Comparison of ENCODE assay signal across 8 cellular contexts in the genomic region with DNA sequence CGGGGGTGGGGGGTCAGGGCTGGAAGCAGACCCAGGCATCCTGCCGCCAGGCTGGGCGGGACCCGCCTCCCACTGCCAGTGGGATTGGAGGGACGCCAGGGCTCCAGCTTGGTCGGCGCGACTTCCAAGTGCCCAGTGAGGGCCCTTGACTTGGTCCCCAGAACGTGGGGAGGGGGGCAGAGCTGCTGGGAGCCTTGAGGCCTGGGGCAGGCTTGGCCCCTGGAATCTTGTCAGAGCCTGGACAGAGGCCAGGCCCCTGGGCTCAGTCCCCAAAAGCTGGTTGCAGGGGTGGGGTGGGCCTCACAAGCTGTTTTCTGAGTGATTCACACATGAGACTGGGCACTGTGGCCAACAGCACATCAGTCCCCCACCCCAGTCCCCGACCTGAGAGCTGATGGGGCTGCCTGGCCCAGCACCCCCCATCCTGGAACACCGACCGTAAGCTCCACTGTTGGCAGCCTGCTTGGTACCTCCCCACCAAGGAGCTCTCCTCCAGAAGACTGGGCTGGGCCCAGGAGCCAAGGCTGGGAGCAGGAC. TPM values are rescaled to one million over a fixed set of nuclear protein-coding genes. Genes with fewer than 3 reads are reported as not detected.
A peak's percentile ranks its signal among the peaks of the same experiment; 100 is the strongest.
DNase-seq lines count a peak whose midpoint lies in the region; ATAC-seq and TF ChIP-seq lines count a peak whose summit lies in the region.

No MANE protein-coding gene starts in this region.

- H3K9me3 Mint-ChIP-seq in activated T-cell treated with anti-CD3 and anti-CD28 coated beads, Interleukin-2, amount 50 U/mL, for 72 hours = no peaks in the 10 kb centered on the region

- ATAC-seq in activated T-cell treated with anti-CD3 and anti-CD28 coated beads, Interleukin-2, amount 50 U/mL, for 72 hours (replicated peaks in 1 of 2) = no peak
- peak; percentile 19; the same call in 1 of the 2 replicates for ATAC-seq in Panc1
- ATAC-seq in omental fat pad (ENCODE audit: low FRiP score) = no peak
- no peak for ATAC-seq in GM21390 (IDR thresholded peaks at IDR 0.05; ENCODE audit: unreplicated experiment)

- H3K27me3 ChIP-seq in Panc1 (ENCODE audit: control insufficient read depth, insufficient read depth, low read length) (no peaks in the 10 kb centered on the region), esophagus muscularis mucosa (peaks cover 0 to 60% (median 14%) of the 10 kb centered on the region in 4 donors), thyroid gland (no peaks in the 10 kb centered on the region)

- peak overlapping the region; percentile 17 to 31 for H3K4me3 ChIP-seq in Panc1 (ENCODE audit: low read depth in 2 of 2, low read length in 2 of 2)
- H3K4me3 ChIP-seq in esophagus muscularis mucosa = peak overlapping the region in 3 of 4 donors; percentile 10 to 38 (median 12)
- peak overlapping the region; percentile 12 to 37 (median 14) for H3K4me3 ChIP-seq in thyroid gland (replicated peaks in 1 of 3)

- intact Hi-C loops in Panc1 (cut with micrococcal nuclease; ENCODE audit: unreplicated experiment) = no loop called here
- intact Hi-C loops in esophagus muscularis mucosa (cut with DNase I) = no loop called here
- intact Hi-C loops in thyroid gland (cut with DNase I) = loop anchor here (5.0 kb wide), 1 partner anchor 44 kb away; a partner anchor contains a TSS

- H3K9me3 ChIP-seq in Panc1 (ENCODE audit: control insufficient read depth, insufficient read depth, low read depth, low read length) (no peaks in the 10 kb centered on the region), esophagus muscularis mucosa (no peaks in the 10 kb centered on the region), thyroid gland (no peaks in the 10 kb centered on the region)

- CTCF ChIA-PET in Panc1 (lab: Charles Lee) = interaction anchor here (0.7 kb wide), 1 partner anchor 48 kb away, joined by 4 read pairs; no protein-coding TSS in a partner anchor

- no peaks in the 10 kb centered on the region; the same call in 1 of the 2 replicates for H3K36me3 ChIP-seq in Panc1 (ENCODE audit: control insufficient read depth, insufficient read depth, low read length)
- peaks cover 4 to 18% (median 14%) of the 10 kb centered on the region in 4 donors for H3K36me3 ChIP-seq in esophagus muscularis mucosa
- no peaks in the 10 kb centered on the region for H3K36me3 ChIP-seq in thyroid gland

- H3K27me3 Mint-ChIP-seq in activated T-cell treated with anti-CD3 and anti-CD28 coated beads, Interleukin-2, amount 50 U/mL, for 72 hours (ENCODE audit: low read depth) = peaks cover 10% of the 10 kb centered on the region

- POLR2A ChIA-PET in Panc1 (lab: Charles Lee) = interaction anchor here (0.7 kb wide), 1 partner anchor 90 kb away, joined by 4 read pairs; no protein-coding TSS in a partner anchor

- TF ChIP-seq POLR2A in esophagus muscularis mucosa (IDR thresholded peaks at IDR 0.05; ENCODE audit: low read depth) = no peak
- no peak for TF ChIP-seq POLR2A in thyroid gland (IDR thresholded peaks at IDR 0.05)

- peak overlapping the region; percentile 44 for H3K27ac ChIP-seq in Panc1 (ENCODE audit: low read length)
- no peak overlapping the region for H3K27ac ChIP-seq in esophagus muscularis mucosa (replicated peaks in 1 of 4)
- H3K27ac ChIP-seq in thyroid gland = peak overlapping the region; percentile 53 to 78 (median 69)

- TF ChIP-seq CTCF in Panc1 (IDR thresholded peaks at IDR 0.05) = no peak
- no peak for TF ChIP-seq CTCF in esophagus muscularis mucosa (IDR thresholded peaks at IDR 0.05)
- TF ChIP-seq CTCF in thyroid gland (IDR thresholded peaks at IDR 0.05) = no peak
- no peak for TF ChIP-seq CTCF in omental fat pad (IDR thresholded peaks at IDR 0.05)

- DNase-seq in activated T-cell treated with anti-CD3 and anti-CD28 coated beads, Interleukin-2, amount 50 U/mL, for 72 hours = no peak
- no peak for DNase-seq in activated T-cell treated with anti-CD3 and anti-CD28 coated beads, Interleukin-2, amount 50 U/mL, for 48 hours
- DNase-seq in Panc1 (ENCODE audit: low read depth, low spot score) = no peak
- DNase-seq in esophagus muscularis mucosa (ENCODE audit: extremely low spot score) = no peak
- DNase-seq in thyroid gland = peak; percentile 97 to 99
- no peak for DNase-seq in omental fat pad (ENCODE audit: low spot score)
- DNase-seq in COLO668 (lab: John Stamatoyannopoulos, UW; ENCODE audit: unreplicated experiment) = no peak

- H3K4me1 ChIP-seq in Panc1 (ENCODE audit: control insufficient read depth, insufficient read depth, low read length) = peaks cover 17% of the 10 kb centered on the region
- peaks cover 32 to 57% (median 48%) of the 10 kb centered on the region in 4 donors for H3K4me1 ChIP-seq in esophagus muscularis mucosa
- H3K4me1 ChIP-seq in thyroid gland = peaks cover 46 to 72% of the 10 kb centered on the region in 2 donors

- H3K4me3 Mint-ChIP-seq in activated T-cell treated with anti-CD3 and anti-CD28 coated beads, Interleukin-2, amount 50 U/mL, for 72 hours = peak overlapping the region; percentile 49 to 52

- no TSS peak for BruUV-seq in Panc1 (replicated peaks; lab: Mats Ljungman, UMichigan)

- H3K4me1 Mint-ChIP-seq in activated T-cell treated with anti-CD3 and anti-CD28 coated beads, Interleukin-2, amount 50 U/mL, for 72 hours (ENCODE audit: low read depth) = peaks cover 56% of the 10 kb centered on the region

- in situ Hi-C loops in Panc1 (cut with HindIII; ENCODE audit: low pct_unique_long_range_greater_than_20kb, low sequenced_read_pairs) = no loop called here

- WGBS in esophagus muscularis mucosa = 22% methylated on average over 6 of the region's 12 CpGs
- 0 to 10% methylated on average over 3 of the region's 12 CpGs for WGBS in thyroid gland, 2 donors

- H3K36me3 Mint-ChIP-seq in activated T-cell treated with anti-CD3 and anti-CD28 coated beads, Interleukin-2, amount 50 U/mL, for 72 hours (ENCODE audit: insufficient read depth in 2 of 2) = no peaks in the 10 kb centered on the region

- TF ChIP-seq EP300 in esophagus muscularis mucosa (IDR thresholded peaks at IDR 0.05) = no peak

- H3K27ac Mint-ChIP-seq in activated T-cell treated with anti-CD3 and anti-CD28 coated beads, Interleukin-2, amount 50 U/mL, for 72 hours = no peak overlapping the region

RNA-seq across cellular contexts. Expression of a gene that starts 0.5 kb away (rescaled TPM):
- under 1 TPM; 0.43 to 0.65 TPM for total RNA-seq in activated T-cell treated with anti-CD3 and anti-CD28 coated beads, Interleukin-2, amount 50 U/mL, for 72 hours
- 6.2 TPM for total RNA-seq in Panc1 (2021; ENCODE audit: unreplicated experiment)
- polyA plus RNA-seq in Panc1 (2012; ENCODE audit: insufficient read length) = 28.3 TPM
- 1 to 10 TPM in 2 of 4 donors, not detected in 2; 1.4 to 2.5 TPM for total RNA-seq in esophagus muscularis mucosa
- 100 to 1,000 TPM in 3 of 4 donors, 10 to 100 TPM in 1; 97.7 to 301 (median 268) TPM for total RNA-seq in thyroid gland
- total RNA-seq in omental fat pad = 1 to 10 TPM in 3 of 4 donors, under 1 TPM in 1; 0.95 to 9.7 (median 4.7) TPM

RNA-seq across cellular contexts. Expression of a gene that starts 3.6 kb away (rescaled TPM):
- 10 to 100 TPM; 51.8 to 56.9 TPM for total RNA-seq in activated T-cell treated with anti-CD3 and anti-CD28 coated beads, Interleukin-2, amount 50 U/mL, for 72 hours
- 64.0 TPM for total RNA-seq in Panc1 (2021; ENCODE audit: unreplicated experiment)
- 53.1 TPM for polyA plus RNA-seq in Panc1 (2012; ENCODE audit: insufficient read length)
- total RNA-seq in esophagus muscularis mucosa = 10 to 100 TPM; 28.8 to 39.9 (median 37.8) TPM
- total RNA-seq in thyroid gland = 100 to 1,000 TPM in 1 of 4 donors, 10 to 100 TPM in 3; 29.8 to 109 (median 50.7) TPM
- 10 to 100 TPM; 22.0 to 37.0 (median 31.6) TPM for total RNA-seq in omental fat pad

RNA-seq across cellular contexts. Expression of a gene that starts 13.0 kb away (rescaled TPM):
- not detected for total RNA-seq in activated T-cell treated with anti-CD3 and anti-CD28 coated beads, Interleukin-2, amount 50 U/mL, for 72 hours
- total RNA-seq in Panc1 (2021; ENCODE audit: unreplicated experiment) (0.82 TPM), esophagus muscularis mucosa (under 1 TPM in 3 of 4 donors, not detected in 1; 0.11 to 0.42 (median 0.39) TPM), thyroid gland (under 1 TPM in 1 of 4 donors, not detected in 3; 0.54 TPM), omental fat pad (under 1 TPM in 3 of 4 donors, not detected in 1; 0.28 to 0.47 (median 0.36) TPM)
- polyA plus RNA-seq in Panc1 (2012; ENCODE audit: insufficient read length) = 1.3 TPM

RNA-seq across cellular contexts. Expression of a gene that starts 18.5 kb away (rescaled TPM):
- not detected for total RNA-seq in activated T-cell treated with anti-CD3 and anti-CD28 coated beads, Interleukin-2, amount 50 U/mL, for 72 hours
- total RNA-seq in Panc1 (2021; ENCODE audit: unreplicated experiment) (13.7 TPM), esophagus muscularis mucosa (10 to 100 TPM; 10.4 to 77.9 (median 51.6) TPM), thyroid gland (10 to 100 TPM in 3 of 4 donors, 1 to 10 TPM in 1; 5.0 to 39.5 (median 33.9) TPM), omental fat pad (100 to 1,000 TPM in 2 of 4 donors, 10 to 100 TPM in 2; 76.9 to 173 (median 118) TPM)
- 15.8 TPM for polyA plus RNA-seq in Panc1 (2012; ENCODE audit: insufficient read length)

RNA-seq across cellular contexts. Expression of a gene that starts 32.2 kb away (rescaled TPM):
- total RNA-seq in activated T-cell treated with anti-CD3 and anti-CD28 coated beads, Interleukin-2, amount 50 U/mL, for 72 hours = 10 to 100 TPM; 23.9 to 27.5 TPM
- total RNA-seq in Panc1 (2021; ENCODE audit: unreplicated experiment) (27.0 TPM), esophagus muscularis mucosa (10 to 100 TPM; 17.4 to 30.9 (median 21.6) TPM), thyroid gland (10 to 100 TPM; 36.8 to 59.7 (median 50.2) TPM), omental fat pad (10 to 100 TPM; 15.4 to 31.5 (median 25.9) TPM)
- 66.0 TPM for polyA plus RNA-seq in Panc1 (2012; ENCODE audit: insufficient read length)

Comparison
In these comparisons a context has a peak if more than half of its experiments do, and no peak if none do; other contexts are left out.
1. DNase-seq: peak in thyroid gland (2 of 2); none in activated T-cell treated with anti-CD3 and anti-CD28 coated beads, Interleukin-2, amount 50 U/mL, for 72 hours (0 of 2), activated T-cell treated with anti-CD3 and anti-CD28 coated beads, Interleukin-2, amount 50 U/mL, for 48 hours (0 of 2), Panc1 (single experiment), esophagus muscularis mucosa (single experiment), omental fat pad (single experiment) and COLO668 (single experiment).
2. H3K27ac ChIP-seq: peak in Panc1 (single experiment) and thyroid gland (3 of 3); none in esophagus muscularis mucosa (0 of 4).
3. RNA of a gene that starts 0.5 kb away (total RNA-seq): 97.7 to 301 TPM in thyroid gland; 0.95 to 9.7 TPM in omental fat pad, 6.2 TPM in Panc1 (single experiment), 1.4 to 2.5 TPM in esophagus muscularis mucosa and 0.43 to 0.65 TPM in activated T-cell treated with anti-CD3 and anti-CD28 coated beads, Interleukin-2, amount 50 U/mL, for 72 hours; every median in the first group is over 4 times any median in the second.
4. Peak in every context shown above with its lines, with median percentiles within 50 percentile points of each other: H3K4me3 ChIP-seq.